ENCODE assay signal across 21 cellular contexts in the genomic region with DNA sequence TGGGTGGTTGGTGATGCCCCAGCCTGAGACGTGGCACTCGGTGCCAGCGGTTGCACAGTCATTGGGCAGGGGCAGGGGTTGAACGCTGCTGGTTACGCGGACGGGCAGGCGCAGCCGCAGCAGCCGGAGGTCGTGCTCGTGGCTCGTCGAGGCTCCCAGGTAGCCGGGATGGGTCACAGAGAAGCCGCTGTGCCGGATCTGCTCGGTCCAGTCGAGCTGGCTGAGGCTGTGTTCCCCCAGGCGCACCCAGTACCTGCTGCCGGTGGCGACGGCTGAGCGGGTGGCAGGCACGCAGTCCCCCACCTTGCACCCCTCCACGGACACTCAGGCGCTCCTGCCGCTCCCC. TPM values are rescaled to one million over a fixed set of nuclear protein-coding genes. Genes with fewer than 3 reads are reported as not detected.
DNase-seq lines count a peak whose midpoint lies in the region; ATAC-seq, FAIRE-seq and TF ChIP-seq lines count a peak whose summit lies in the region.
"Had no signal": no experiment of that assay in that cellular context is flagged by ENCODE, and none has a peak within 500 bp of the region (broad histone marks: within the 10 kb centered on the region; RNA-seq: fewer than 3 reads in every experiment).

No MANE protein-coding gene starts in this region.

- H3K9me1 ChIP-seq in K562 (ENCODE audit: control insufficient read depth, insufficient read depth, low read length), result peaks cover 2% of the 10 kb centered on the region

- WGBS in K562 (ENCODE audit: insufficient coverage, low coverage, missing lambda C conversion rate), result 22% methylated on average over 25 of the region's 28 CpGs
- WGBS in sigmoid colon, 2 donors, result 92% methylated on average over 28 of the region's 28 CpGs

- in situ Hi-C loops in K562 (cut with MboI), result no loop called here

- no peaks in the 10 kb centered on the region for H4K20me1 ChIP-seq in K562 (replicated peaks; ENCODE audit: control insufficient read depth, insufficient read depth, low read length)

- TF ChIP-seq EP300 in K562 (IDR thresholded peaks at IDR 0.05; ENCODE audit: low read length), result no peak
- no peak for TF ChIP-seq EP300 in sigmoid colon (IDR thresholded peaks at IDR 0.05)

- no peak overlapping the region for H2AFZ ChIP-seq in K562 (ENCODE audit: low read depth, low read length)

- no peak for ATAC-seq in K562
- ATAC-seq in left ventricle myocardium superior, result no peak
- ATAC-seq in HG03460 (IDR thresholded peaks at IDR 0.05; ENCODE audit: unreplicated experiment), result no peak
- ATAC-seq: CD8-positive, alpha-beta T cell had no signal

- no peak for TF ChIP-seq RAD21 in K562 (CRISPR knock-in tag; conservative IDR thresholded peaks at IDR 0.05 in 1 of 2, IDR thresholded peaks at IDR 0.05 in 1 of 2)

- intact Hi-C loops in K562 (cut with micrococcal nuclease) (no loop called here), sigmoid colon (cut with DNase I) (no loop called here), left ventricle myocardium superior (cut with micrococcal nuclease) (no loop called here)

- H3K27me3 ChIP-seq in K562 (ENCODE audit: control insufficient read depth in 2 of 2, insufficient read depth in 2 of 2, low read length in 2 of 2) (peaks cover 12 to 46% of the 10 kb centered on the region in 2 experiments), sigmoid colon (peaks cover 0 to 44% (median 0%) of the 10 kb centered on the region in 3 donors)

- H3K4me1 ChIP-seq in K562 (replicated peaks in 1 of 2; ENCODE audit: control insufficient read depth in 2 of 2, insufficient read depth in 2 of 2, low read length in 2 of 2) (peaks cover 0 to 6% of the 10 kb centered on the region in 2 experiments; a peak in 3 of 5 replicates), sigmoid colon (no peaks in the 10 kb centered on the region)
- H3K4me1 ChIP-seq: Caco-2 had no signal

- TF ChIP-seq POLR2A in K562 (conservative IDR thresholded peaks at IDR 0.05) (no peak), sigmoid colon (IDR thresholded peaks at IDR 0.05) (no peak)

- CTCF ChIA-PET in K562 (lab: Yijun Ruan, JAX; ENCODE audit: low intra/inter-chr PET ratio), result no interaction called here

- no peak overlapping the region for H3K9ac ChIP-seq in K562 (ENCODE audit: insufficient read depth in 1 of 2, low read depth in 2 of 2, low read length in 2 of 2)

- H3K27ac ChIP-seq in K562 (ENCODE audit: extremely low read depth, low read depth, low read length), result no peak overlapping the region
- no peak overlapping the region for H3K27ac ChIP-seq in sigmoid colon

- no peak overlapping the region for H3K4me2 ChIP-seq in K562 (ENCODE audit: insufficient read depth, low read length)

- no peak for FAIRE-seq in K562 (lab: Jason Lieb, UNC)
- FAIRE-seq: G401.6, GM12892, GM19239 had no signal

- H3K4me3 ChIP-seq in K562 (no peak overlapping the region), sigmoid colon (no peak overlapping the region)

- no TSS peak for BruUV-seq in K562 (replicated peaks; lab: Mats Ljungman, UMichigan)

- DNase-seq in K562 (ENCODE audit: extremely low read depth in 1 of 4, low spot score in 3 of 4) (no peak), mesenteric fat pad (ENCODE audit: low spot score) (peak; percentile 85), sigmoid colon (peak; percentile 38), left ventricle myocardium superior (no peak), ureter (ENCODE audit: low spot score) (no peak)
- DNase-seq: C1 segment of cervical spinal cord; Caco-2; CD4-positive, CD25-positive, alpha-beta regulatory T cell; CD8-positive, alpha-beta T cell; DMS153; DND-41; GOT3; H7; HCEC 1CT had no signal

- POLR2A ChIA-PET in K562 (lab: Yijun Ruan, JAX), result no interaction called here

- H3K9me3 ChIP-seq in K562 (replicated peaks; ENCODE audit: control insufficient read depth, insufficient read depth, low read depth, low read length) (no peaks in the 10 kb centered on the region), sigmoid colon (no peaks in the 10 kb centered on the region)
- H3K9me3 ChIP-seq: Caco-2 had no signal

- H3K79me2 ChIP-seq in K562 (ENCODE audit: control insufficient read depth, insufficient read depth, low read length), result no peaks in the 10 kb centered on the region

- TF ChIP-seq CTCF in K562 (IDR thresholded peaks at IDR 0.05 in 2 of 3, conservative IDR thresholded peaks at IDR 0.05 in 1 of 3; ENCODE audit: insufficient read depth in 2 of 3, low read depth in 1 of 3, low read length in 3 of 3) (no peak), sigmoid colon (IDR thresholded peaks at IDR 0.05) (no peak)

- H3K36me3 ChIP-seq in K562 (ENCODE audit: control insufficient read depth, insufficient read depth, low read length) (no peaks in the 10 kb centered on the region), sigmoid colon (no peaks in the 10 kb centered on the region)

RNA-seq across cellular contexts. Expression of a gene that starts 2.9 kb away (rescaled TPM):
- total RNA-seq in K562 (2011; cell fraction: chromatin; rRNA removed; ENCODE audit: low replicate concordance), result not detected in 2 replicates
- total RNA-seq in K562 (2011; cell fraction: nucleolus; rRNA removed), result not detected in 2 replicates
- total RNA-seq in K562 (2011; cell fraction: nucleoplasm; rRNA removed), result not detected in 2 replicates
- total RNA-seq in K562 (2014; rRNA removed) (not detected in 2 replicates), K562 (2014; rRNA removed; fragmentation: Illumina TruSeq; extraction: Trizol) (not detected in 2 replicates), K562 (2015; rRNA removed; fragmentation: Illumina TruSeq; extraction: Trizol) (not detected in 2 replicates), K562 (2021) (not detected in 2 replicates), mesenteric fat pad (not detected), sigmoid colon (not detected), left ventricle myocardium superior (not detected), ureter (not detected)
- polyA plus RNA-seq in K562 (2011; rRNA removed) (not detected in 2 replicates), K562 (2014; fragmentation: Illumina TruSeq; extraction: Trizol) (not detected in 2 replicates), K562 (2014; fragmentation: Nextera tagmentation; extraction: Ambion mirVana) (not detected), K562 (2014; rRNA removed) (not detected in 2 replicates), sigmoid colon (1 to 10 TPM in 1 of 3 donors, not detected in 2; 2.6 TPM)
- polyA plus RNA-seq in K562 (2011; cell fraction: cytosol; rRNA removed), result not detected in 2 replicates
- not detected in 2 replicates for polyA plus RNA-seq in K562 (2011; cell fraction: nucleus; rRNA removed)
- polyA plus RNA-seq in K562 (2012), result not detected in 2 replicates
- not detected in 2 replicates for polyA minus RNA-seq in K562 (2011; rRNA and poly(A)+ RNA removed)
- polyA minus RNA-seq in K562 (2011; cell fraction: cytosol; rRNA and poly(A)+ RNA removed), result not detected in 2 replicates
- polyA minus RNA-seq in K562 (2011; cell fraction: nucleus; rRNA and poly(A)+ RNA removed), result not detected in 2 replicates
- total RNA-seq: A172; A673; Caco-2; CD4-positive, CD25-positive, alpha-beta regulatory T cell; CD8-positive, alpha-beta T cell; H7 had no signal
- polyA plus RNA-seq: BJ; CD4-positive, CD25-positive, alpha-beta regulatory T cell had no signal

RNA-seq across cellular contexts. Expression of a gene that starts 5.4 kb away (rescaled TPM):
- not detected in 2 replicates for total RNA-seq in K562 (2011; cell fraction: chromatin; rRNA removed; ENCODE audit: low replicate concordance)
- total RNA-seq in K562 (2011; cell fraction: nucleolus; rRNA removed), result not detected in 2 replicates
- total RNA-seq in K562 (2011; cell fraction: nucleoplasm; rRNA removed), result not detected in 2 replicates
- not detected in 2 replicates for total RNA-seq in K562 (2014; rRNA removed)
- total RNA-seq in K562 (2014; rRNA removed; fragmentation: Illumina TruSeq; extraction: Trizol), result not detected in 2 replicates
- not detected in 2 replicates for total RNA-seq in K562 (2015; rRNA removed; fragmentation: Illumina TruSeq; extraction: Trizol)
- not detected in 2 replicates for total RNA-seq in K562 (2021)
- polyA plus RNA-seq in K562 (2011; rRNA removed), result not detected in 2 replicates
- polyA plus RNA-seq in K562 (2011; cell fraction: cytosol; rRNA removed), result not detected in 2 replicates
- polyA plus RNA-seq in K562 (2011; cell fraction: nucleus; rRNA removed), result not detected in 2 replicates
- polyA plus RNA-seq in K562 (2012), result not detected in 2 replicates
- not detected in 2 replicates for polyA plus RNA-seq in K562 (2014; fragmentation: Illumina TruSeq; extraction: Trizol)
- not detected for polyA plus RNA-seq in K562 (2014; fragmentation: Nextera tagmentation; extraction: Ambion mirVana)
- not detected in 2 replicates for polyA plus RNA-seq in K562 (2014; rRNA removed)
- not detected in 2 replicates for polyA minus RNA-seq in K562 (2011; rRNA and poly(A)+ RNA removed)
- polyA minus RNA-seq in K562 (2011; cell fraction: cytosol; rRNA and poly(A)+ RNA removed), result not detected in 2 replicates
- polyA minus RNA-seq in K562 (2011; cell fraction: nucleus; rRNA and poly(A)+ RNA removed), result not detected in 2 replicates
- total RNA-seq in mesenteric fat pad, result not detected
- under 1 TPM in 1 of 4 donors, not detected in 3; 0.71 TPM for total RNA-seq in sigmoid colon
- polyA plus RNA-seq in sigmoid colon, result under 1 TPM in 1 of 3 donors, not detected in 2; 0.76 TPM
- total RNA-seq in left ventricle myocardium superior, result 0.62 TPM
- total RNA-seq in ureter, result 1.0 TPM
- total RNA-seq: A172; A673; Caco-2; CD4-positive, CD25-positive, alpha-beta regulatory T cell; CD8-positive, alpha-beta T cell; H7 had no signal
- polyA plus RNA-seq: BJ; CD4-positive, CD25-positive, alpha-beta regulatory T cell had no signal

RNA-seq across cellular contexts. Expression of a gene that starts 12.3 kb away (rescaled TPM):
- total RNA-seq in K562 (2011; cell fraction: chromatin; rRNA removed; ENCODE audit: low replicate concordance), result not detected in 2 replicates
- total RNA-seq in K562 (2011; cell fraction: nucleolus; rRNA removed), result not detected in 2 replicates
- 0.46 TPM in 1 of 2 replicates, not detected in the other for total RNA-seq in K562 (2011; cell fraction: nucleoplasm; rRNA removed)
- total RNA-seq in K562 (2014; rRNA removed) (not detected in 2 replicates), K562 (2014; rRNA removed; fragmentation: Illumina TruSeq; extraction: Trizol) (not detected in 2 replicates), K562 (2015; rRNA removed; fragmentation: Illumina TruSeq; extraction: Trizol) (not detected in 2 replicates), K562 (2021) (0.11 TPM in 1 of 2 replicates, not detected in the other), mesenteric fat pad (not detected), sigmoid colon (1 to 10 TPM in 1 of 4 donors, under 1 TPM in 1, not detected in 2; 0.82 to 2.5 TPM), left ventricle myocardium superior (0.50 TPM), ureter (0.29 TPM)
- polyA plus RNA-seq in K562 (2011; rRNA removed) (not detected in 2 replicates), K562 (2014; fragmentation: Illumina TruSeq; extraction: Trizol) (not detected in 2 replicates), K562 (2014; fragmentation: Nextera tagmentation; extraction: Ambion mirVana) (not detected), K562 (2014; rRNA removed) (not detected in 2 replicates), sigmoid colon (under 1 TPM; 0.60 to 0.69 (median 0.67) TPM)
- polyA plus RNA-seq in K562 (2011; cell fraction: cytosol; rRNA removed), result 0.18 TPM in 1 of 2 replicates, not detected in the other
- polyA plus RNA-seq in K562 (2011; cell fraction: nucleus; rRNA removed), result not detected in 2 replicates
- 0.03 and 0.08 TPM in 2 replicates for polyA plus RNA-seq in K562 (2012)
- polyA minus RNA-seq in K562 (2011; rRNA and poly(A)+ RNA removed), result not detected in 2 replicates
- not detected in 2 replicates for polyA minus RNA-seq in K562 (2011; cell fraction: cytosol; rRNA and poly(A)+ RNA removed)
- not detected in 2 replicates for polyA minus RNA-seq in K562 (2011; cell fraction: nucleus; rRNA and poly(A)+ RNA removed)
- total RNA-seq: A172; A673; Caco-2; CD4-positive, CD25-positive, alpha-beta regulatory T cell; CD8-positive, alpha-beta T cell had no signal
- polyA plus RNA-seq: BJ; CD4-positive, CD25-positive, alpha-beta regulatory T cell had no signal

RNA-seq across cellular contexts. Expression of a gene that starts 30.4 kb away (rescaled TPM):
- 0.93 TPM in 1 of 2 replicates, not detected in the other for total RNA-seq in K562 (2011; cell fraction: chromatin; rRNA removed; ENCODE audit: low replicate concordance)
- 0.66 and 2.2 TPM in 2 replicates for total RNA-seq in K562 (2011; cell fraction: nucleolus; rRNA removed)
- total RNA-seq in K562 (2011; cell fraction: nucleoplasm; rRNA removed), result 1.2 and 3.7 TPM in 2 replicates
- total RNA-seq in K562 (2014; rRNA removed) (0.45 TPM in 1 of 2 replicates, not detected in the other), K562 (2014; rRNA removed; fragmentation: Illumina TruSeq; extraction: Trizol) (0.40 TPM in 1 of 2 replicates, not detected in the other), K562 (2015; rRNA removed; fragmentation: Illumina TruSeq; extraction: Trizol) (0.41 and 0.76 TPM in 2 replicates), K562 (2021) (1.4 TPM in 2 replicates), mesenteric fat pad (not detected), sigmoid colon (not detected), left ventricle myocardium superior (not detected), ureter (not detected)
- polyA plus RNA-seq in K562 (2011; rRNA removed) (0.62 and 0.79 TPM in 2 replicates), K562 (2014; fragmentation: Illumina TruSeq; extraction: Trizol) (0.44 and 0.49 TPM in 2 replicates), K562 (2014; fragmentation: Nextera tagmentation; extraction: Ambion mirVana) (1 to 10 TPM in 1 of 2 experiments, under 1 TPM in 1; 0.37 to 1.7 TPM), K562 (2014; rRNA removed) (1.1 and 1.4 TPM in 2 replicates), sigmoid colon (not detected)
- 0.65 and 1.9 TPM in 2 replicates for polyA plus RNA-seq in K562 (2011; cell fraction: cytosol; rRNA removed)
- 0.72 and 2.0 TPM in 2 replicates for polyA plus RNA-seq in K562 (2011; cell fraction: nucleus; rRNA removed)
- 1.6 and 3.0 TPM in 2 replicates for polyA plus RNA-seq in K562 (2012)
- not detected in 2 replicates for polyA minus RNA-seq in K562 (2011; rRNA and poly(A)+ RNA removed)
- polyA minus RNA-seq in K562 (2011; cell fraction: cytosol; rRNA and poly(A)+ RNA removed), result not detected in 2 replicates
- 0.67 TPM in 1 of 2 replicates, not detected in the other for polyA minus RNA-seq in K562 (2011; cell fraction: nucleus; rRNA and poly(A)+ RNA removed)
- total RNA-seq: A172; A673; CD4-positive, CD25-positive, alpha-beta regulatory T cell; CD8-positive, alpha-beta T cell had no signal
- polyA plus RNA-seq: BJ; CD4-positive, CD25-positive, alpha-beta regulatory T cell had no signal

RNA-seq across cellular contexts. Expression of a gene that starts 33.0 kb away (rescaled TPM):
- total RNA-seq in K562 (2011; cell fraction: chromatin; rRNA removed; ENCODE audit: low replicate concordance), result 2.4 and 5.3 TPM in 2 replicates
- 5.7 and 6.5 TPM in 2 replicates for total RNA-seq in K562 (2011; cell fraction: nucleolus; rRNA removed)
- 6.5 and 8.0 TPM in 2 replicates for total RNA-seq in K562 (2011; cell fraction: nucleoplasm; rRNA removed)
- total RNA-seq in K562 (2014; rRNA removed) (1.3 and 2.5 TPM in 2 replicates), K562 (2014; rRNA removed; fragmentation: Illumina TruSeq; extraction: Trizol) (1.5 and 1.7 TPM in 2 replicates), K562 (2015; rRNA removed; fragmentation: Illumina TruSeq; extraction: Trizol) (0.64 and 0.72 TPM in 2 replicates), K562 (2021) (2.8 and 4.7 TPM in 2 replicates), mesenteric fat pad (not detected), sigmoid colon (not detected), left ventricle myocardium superior (not detected), ureter (not detected)
- polyA plus RNA-seq in K562 (2011; rRNA removed) (2.9 and 9.0 TPM in 2 replicates), K562 (2014; fragmentation: Illumina TruSeq; extraction: Trizol) (3.8 and 4.4 TPM in 2 replicates), K562 (2014; fragmentation: Nextera tagmentation; extraction: Ambion mirVana) (1 to 10 TPM in 1 of 2 experiments, under 1 TPM in 1; 0.84 to 2.3 TPM), K562 (2014; rRNA removed) (1.3 and 2.3 TPM in 2 replicates), sigmoid colon (under 1 TPM in 2 of 3 donors, not detected in 1; 0.58 to 0.60 TPM)
- polyA plus RNA-seq in K562 (2011; cell fraction: cytosol; rRNA removed), result 3.9 and 15.9 TPM in 2 replicates
- polyA plus RNA-seq in K562 (2011; cell fraction: nucleus; rRNA removed), result 2.0 and 10.9 TPM in 2 replicates
- 2.4 and 2.9 TPM in 2 replicates for polyA plus RNA-seq in K562 (2012)
- 0.96 and 4.0 TPM in 2 replicates for polyA minus RNA-seq in K562 (2011; rRNA and poly(A)+ RNA removed)
- polyA minus RNA-seq in K562 (2011; cell fraction: cytosol; rRNA and poly(A)+ RNA removed), result 2.5 and 5.7 TPM in 2 replicates
- polyA minus RNA-seq in K562 (2011; cell fraction: nucleus; rRNA and poly(A)+ RNA removed), result 0.44 and 1.6 TPM in 2 replicates
- total RNA-seq: A172; A673; Caco-2; CD4-positive, CD25-positive, alpha-beta regulatory T cell; CD8-positive, alpha-beta T cell had no signal
- polyA plus RNA-seq: BJ; CD4-positive, CD25-positive, alpha-beta regulatory T cell had no signal

Comparison
In these comparisons a context has a peak if more than half of its experiments do, and no peak if none do; other contexts are left out.
1. DNase-seq: peak in mesenteric fat pad (single experiment) and sigmoid colon (single experiment); none in K562 (0 of 4), left ventricle myocardium superior (single experiment) and ureter (single experiment).